In the genomic region with DNA sequence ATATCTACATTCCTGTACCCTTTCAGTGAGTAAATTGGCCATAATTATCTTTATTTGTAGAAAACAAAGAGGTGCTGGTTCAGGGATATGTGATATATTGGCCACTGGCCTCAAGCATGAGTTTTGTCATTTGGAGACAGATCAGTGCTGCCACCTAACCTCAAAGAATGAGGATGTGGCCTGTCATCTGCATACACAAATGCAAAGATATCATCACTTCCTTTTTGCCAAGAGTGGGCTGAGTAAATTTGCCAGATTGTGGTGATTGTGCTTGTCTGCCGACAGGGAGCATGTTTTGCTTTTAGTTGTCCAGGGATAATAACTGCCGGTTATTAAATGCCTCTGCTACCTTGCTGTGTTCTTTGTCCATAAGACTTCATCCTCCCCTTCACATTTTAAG, we compare ENCODE assay signal across 9 cellular contexts. TPM values are rescaled to one million over a fixed set of nuclear protein-coding genes. Genes with fewer than 3 reads are reported as not detected.
A peak's percentile ranks its signal among the peaks of the same experiment; 100 is the strongest.
DNase-seq lines count a peak whose midpoint lies in the region; ATAC-seq and TF ChIP-seq lines count a peak whose summit lies in the region.
"Had no signal": no experiment of that assay in that cellular context is flagged by ENCODE, and none has a peak within 500 bp of the region (broad histone marks: within the 10 kb centered on the region; RNA-seq: fewer than 3 reads in every experiment).

No MANE protein-coding gene starts in this region.

- no peak for TF ChIP-seq EP300 in tibial nerve (IDR thresholded peaks at IDR 0.05)

- H3K36me3 ChIP-seq in Peyer's patch (no peaks in the 10 kb centered on the region), Caco-2 (ENCODE audit: control insufficient read depth, insufficient read depth, low read length) (no peaks in the 10 kb centered on the region), tibial nerve (no peaks in the 10 kb centered on the region)

- POLR2A ChIA-PET in Caco-2 (lab: Charles Lee) = no interaction called here

- H3K9me3 ChIP-seq in Peyer's patch (no peaks in the 10 kb centered on the region), Caco-2 (peaks cover 2% of the 10 kb centered on the region), tibial nerve (peaks cover 0 to 8% (median 3%) of the 10 kb centered on the region in 4 donors)

- no peaks in the 10 kb centered on the region for H3K27me3 ChIP-seq in Peyer's patch
- H3K27me3 ChIP-seq in Caco-2 (replicated peaks; ENCODE audit: control insufficient read depth, insufficient read depth, low read length) = no peaks in the 10 kb centered on the region
- no peaks in the 10 kb centered on the region for H3K27me3 ChIP-seq in tibial nerve

- H3K36me3 Mint-ChIP-seq in Caco-2 (ENCODE audit: insufficient read depth, unreplicated experiment) = no peaks in the 10 kb centered on the region

- TF ChIP-seq POLR2A in Peyer's patch (IDR thresholded peaks at IDR 0.05) (no peak), tibial nerve (IDR thresholded peaks at IDR 0.05) (no peak)

- peak; percentile 57 for ATAC-seq in HG02642 (IDR thresholded peaks at IDR 0.05; ENCODE audit: poor library complexity, unreplicated experiment)
- ATAC-seq in HG03108 (IDR thresholded peaks at IDR 0.05; ENCODE audit: unreplicated experiment) = no peak
- ATAC-seq: K562 had no signal

- peak; percentile 56 for DNase-seq in GM03348 (ENCODE audit: low spot score)
- DNase-seq in RPMI7951 (ENCODE audit: low read depth) = peak; percentile 78
- DNase-seq in iPS-NIHi7 (ENCODE audit: extremely low spot score) = peak; percentile 22
- no peak for DNase-seq in Peyer's patch
- no peak for DNase-seq in Caco-2
- DNase-seq in tibial nerve (ENCODE audit: low spot score in 2 of 2) = no peak

- CTCF ChIA-PET in Caco-2 (lab: Charles Lee) = interaction anchor here (1.1 to 1.5 kb wide), 2 partner anchors 415 to 417 kb away, joined by 3 read pairs; no protein-coding TSS in a partner anchor

- H3K27ac Mint-ChIP-seq in Caco-2 (ENCODE audit: unreplicated experiment) = no peak overlapping the region

- BruUV-seq in Caco-2 (replicated peaks; lab: Mats Ljungman, UMichigan) = no TSS peak

- H3K4me3 ChIP-seq in Peyer's patch (no peak overlapping the region), Caco-2 (ENCODE audit: low read depth, low read length) (no peak overlapping the region), tibial nerve (no peak overlapping the region)
- H3K4me3 ChIP-seq: K562 had no signal

- peaks cover 6% of the 10 kb centered on the region for H3K9me3 Mint-ChIP-seq in Caco-2 (ENCODE audit: unreplicated experiment)

- no peaks in the 10 kb centered on the region for H3K4me1 ChIP-seq in Peyer's patch
- no peaks in the 10 kb centered on the region for H3K4me1 ChIP-seq in Caco-2
- H3K4me1 ChIP-seq in tibial nerve = peaks cover 0 to 38% (median 0%) of the 10 kb centered on the region in 4 donors

- TF ChIP-seq CTCF in Peyer's patch (IDR thresholded peaks at IDR 0.05) = no peak
- peak in 1 of 2 experiments; percentile 10 for TF ChIP-seq CTCF in Caco-2 (IDR thresholded peaks at IDR 0.05; ENCODE audit: insufficient read depth in 1 of 2, low read depth in 1 of 2, low read length in 1 of 2, severe bottlenecking in 1 of 2, unreplicated experiment in 1 of 2)
- TF ChIP-seq CTCF in tibial nerve (IDR thresholded peaks at IDR 0.05) = no peak

- H3K4me3 Mint-ChIP-seq in Caco-2 (ENCODE audit: unreplicated experiment) = no peak overlapping the region

- peaks cover 27% of the 10 kb centered on the region for H3K27me3 Mint-ChIP-seq in Caco-2 (ENCODE audit: insufficient read depth, unreplicated experiment)

- H3K4me1 Mint-ChIP-seq in Caco-2 (ENCODE audit: low read depth, unreplicated experiment) = no peaks in the 10 kb centered on the region

- intact Hi-C loops in Caco-2 (cut with micrococcal nuclease; ENCODE audit: unreplicated experiment) = loop anchor here (5.0 kb wide), 2 partner anchors 64 to 119 kb away; no protein-coding TSS in a partner anchor

- WGBS in tibial nerve, 2 donors = 53 to 54% methylated on average over 2 of the region's 2 CpGs

- no peak overlapping the region for H3K27ac ChIP-seq in Peyer's patch
- H3K27ac ChIP-seq in tibial nerve = no peak overlapping the region

RNA-seq across cellular contexts. Expression of a gene that starts 44.2 kb away (rescaled TPM):
- 5.2 and 6.1 TPM in 2 replicates for total RNA-seq in RPMI7951 (2014; rRNA removed; shearing (Covaris generic))
- total RNA-seq in Peyer's patch = 10 to 100 TPM in 1 of 4 donors, 1 to 10 TPM in 3; 1.1 to 23.9 (median 2.7) TPM
- not detected in 2 replicates for total RNA-seq in Caco-2 (2022)
- total RNA-seq in tibial nerve = 10 to 100 TPM; 23.7 to 47.9 (median 40.7) TPM

Comparison
In these comparisons a context has a peak if more than half of its experiments do, and no peak if none do; other contexts are left out.
1. DNase-seq: peak in GM03348 (single experiment), RPMI7951 (single experiment) and iPS-NIHi7 (single experiment); none in Peyer's patch (0 of 3), Caco-2 (0 of 2) and tibial nerve (0 of 2).